In the genomic region with DNA sequence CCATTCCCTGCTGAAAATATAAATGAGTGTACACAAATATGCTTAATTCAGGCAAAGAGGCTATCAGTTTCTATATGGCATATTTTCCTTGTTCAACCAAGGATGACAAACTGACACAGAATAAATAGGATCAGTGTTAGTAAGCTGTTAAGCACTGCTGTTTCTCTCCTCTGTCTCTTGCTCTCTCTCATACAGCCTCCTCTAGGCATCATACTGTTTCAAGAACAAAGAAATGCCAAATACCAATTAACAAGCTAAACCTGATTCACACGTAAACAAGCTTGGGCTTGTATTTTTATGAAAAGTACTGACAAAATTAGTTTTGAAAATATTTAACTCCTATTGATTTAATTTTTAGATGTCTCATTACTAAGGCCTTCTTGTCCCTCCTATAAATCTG, we compare ENCODE assay signal across 1 cellular context.
TF ChIP-seq lines count a peak whose summit lies in the region.

No MANE protein-coding gene starts in this region.

TF ChIP-seq in GM12878, 131 proteins besides CTCF, POLR2A, EP300 and RAD21:
- TF ChIP-seq NR2C1 (IDR thresholded peaks at IDR 0.05), result no peak
- TF ChIP-seq SUZ12 (IDR thresholded peaks at IDR 0.05; ENCODE audit: unreplicated experiment), result no peak
- no peak for TF ChIP-seq SIX5 (IDR thresholded peaks at IDR 0.05; ENCODE audit: low read depth, low read length, severe bottlenecking)
- TF ChIP-seq SREBF1 (IDR thresholded peaks at IDR 0.05; ENCODE audit: low read length), result no peak
- no peak for TF ChIP-seq MEF2B (IDR thresholded peaks at IDR 0.05; ENCODE audit: partially characterized antibody, poor library complexity, severe bottlenecking)
- no peak for TF ChIP-seq ASH2L (IDR thresholded peaks at IDR 0.05; ENCODE audit: borderline replicate concordance, low read depth)
- no peak for TF ChIP-seq WRNIP1 (IDR thresholded peaks at IDR 0.05; ENCODE audit: borderline replicate concordance, low read depth, low read length)
- no peak for TF ChIP-seq PAX5 (IDR thresholded peaks at IDR 0.05; ENCODE audit: borderline replicate concordance, low read depth, low read length)
- TF ChIP-seq SPI1 (IDR thresholded peaks at IDR 0.05; ENCODE audit: borderline replicate concordance, insufficient read depth, low read depth, low read length), result no peak
- no peak for TF ChIP-seq NR2C2 (IDR thresholded peaks at IDR 0.05; ENCODE audit: borderline replicate concordance, control insufficient read depth, insufficient read length, low read depth)
- TF ChIP-seq KLF5 (IDR thresholded peaks at IDR 0.05; ENCODE audit: partially characterized antibody), result no peak
